In genomic region chr13:97429681-97430081, GRCh38 we compare ENCODE assay signal across 9 cellular contexts. TPM values are rescaled to one million over a fixed set of nuclear protein-coding genes. Genes with fewer than 3 reads are reported as not detected.
DNase-seq lines count a peak whose midpoint lies in the region; ATAC-seq and TF ChIP-seq lines count a peak whose summit lies in the region.
"Had no signal": no experiment of that assay in that cellular context is flagged by ENCODE, and none has a peak within 500 bp of the region (broad histone marks: within the 10 kb centered on the region; RNA-seq: fewer than 3 reads in every experiment).

No MANE protein-coding gene starts in this region.

- peaks cover 33% of the 10 kb centered on the region for H3K4me1 ChIP-seq in DND-41 (ENCODE audit: insufficient read depth, low read length)
- H3K4me1 ChIP-seq in esophagus muscularis mucosa, result peaks cover 6 to 14% (median 8%) of the 10 kb centered on the region in 4 donors
- H3K4me1 ChIP-seq in psoas muscle, result peaks cover 26% of the 10 kb centered on the region
- H3K4me1 ChIP-seq in effector memory CD4-positive, alpha-beta T cell (ENCODE audit: control insufficient read depth, insufficient read depth, low read length, poor library complexity, severe bottlenecking), result peaks cover 5% of the 10 kb centered on the region

- no peaks in the 10 kb centered on the region for H3K27me3 ChIP-seq in DND-41 (ENCODE audit: insufficient read depth, low read length, poor library complexity)
- no peaks in the 10 kb centered on the region for H3K27me3 ChIP-seq in esophagus muscularis mucosa
- no peaks in the 10 kb centered on the region for H3K27me3 ChIP-seq in psoas muscle (ENCODE audit: insufficient read depth in 3 of 3, low read length in 2 of 3)
- no peaks in the 10 kb centered on the region for H3K27me3 ChIP-seq in effector memory CD4-positive, alpha-beta T cell (replicated peaks; ENCODE audit: control insufficient read depth, insufficient read depth, low read length, poor library complexity, severe bottlenecking)

- peak overlapping the region; percentile 40 for H3K4me2 ChIP-seq in DND-41 (ENCODE audit: insufficient read depth, low read length)

- intact Hi-C loops in esophagus muscularis mucosa (cut with DNase I), result loop anchor here (5.0 to 10.0 kb wide), 2 partner anchors 205 to 307 kb away; partner anchors contain the start of gene MBNL2
- intact Hi-C loops in psoas muscle (cut with DNase I), result loop anchor here in 1 of 2 donors (10.0 kb wide), 3 partner anchors 195 to 315 kb away; partner anchors contain the start of gene MBNL2

- H3K9ac ChIP-seq in DND-41 (ENCODE audit: low read depth, low read length), result no peak overlapping the region

- TF ChIP-seq CTCF in DND-41 (IDR thresholded peaks at IDR 0.05; ENCODE audit: borderline replicate concordance, extremely low read depth, low read length, poor library complexity, severe bottlenecking), result no peak
- no peak for TF ChIP-seq CTCF in esophagus muscularis mucosa (IDR thresholded peaks at IDR 0.05)
- TF ChIP-seq CTCF in psoas muscle (IDR thresholded peaks at IDR 0.05), result no peak
- TF ChIP-seq CTCF in GM13977 (IDR thresholded peaks at IDR 0.05; ENCODE audit: extremely low read depth, insufficient read depth, missing control alignments), result no peak

- no peak for DNase-seq in DND-41
- DNase-seq in NCI-H748 (lab: John Stamatoyannopoulos, UW; ENCODE audit: unreplicated experiment), result peak; percentile 73
- no peak for DNase-seq in esophagus muscularis mucosa (ENCODE audit: extremely low spot score)
- no peak for DNase-seq in psoas muscle
- no peak for DNase-seq in GM13977 (ENCODE audit: low spot score)
- DNase-seq in effector memory CD4-positive, alpha-beta T cell, result no peak
- DNase-seq: activated CD4-positive, alpha-beta T cell treated with anti-CD3 and anti-CD28 coated beads for 4 hours had no signal

- H3K4me3 ChIP-seq in DND-41 (ENCODE audit: low read depth in 1 of 2, low read length in 2 of 2) (no peak overlapping the region), esophagus muscularis mucosa (peak overlapping the region; percentile 3 to 36 (median 15)), psoas muscle (peak overlapping the region; percentile 55)
- H3K4me3 ChIP-seq in effector memory CD4-positive, alpha-beta T cell (ENCODE audit: insufficient read depth, low read depth, low read length, poor library complexity, severe bottlenecking), result no peak overlapping the region

- no peaks in the 10 kb centered on the region for H4K20me1 ChIP-seq in DND-41 (ENCODE audit: insufficient read depth, low read length)

- ATAC-seq in DND-41 (ENCODE audit: insufficient read depth, low read depth) (no peak), psoas muscle (peak in 1 of 4 donors; percentile 10), HG03457 (IDR thresholded peaks at IDR 0.05; ENCODE audit: unreplicated experiment) (no peak), GM19324 (IDR thresholded peaks at IDR 0.05; ENCODE audit: low FRiP score, unreplicated experiment) (no peak)

- WGBS in esophagus muscularis mucosa, result 59% methylated on average over 6 of the region's 6 CpGs
- 26 to 31% (median 29%) methylated on average over 6 of the region's 6 CpGs for WGBS in psoas muscle, 3 donors

- H3K9me3 ChIP-seq in DND-41 (ENCODE audit: insufficient read depth, low read length, severe bottlenecking) (no peaks in the 10 kb centered on the region), esophagus muscularis mucosa (no peaks in the 10 kb centered on the region), psoas muscle (no peaks in the 10 kb centered on the region)
- no peaks in the 10 kb centered on the region for H3K9me3 ChIP-seq in effector memory CD4-positive, alpha-beta T cell (ENCODE audit: control insufficient read depth, low read length)

- H3K27ac ChIP-seq in DND-41 (ENCODE audit: low read length), result no peak overlapping the region
- peak overlapping the region in 3 of 4 donors; percentile 28 to 44 (median 32) for H3K27ac ChIP-seq in esophagus muscularis mucosa (replicated peaks in 1 of 4)
- H3K27ac ChIP-seq in psoas muscle, result peak overlapping the region; percentile 97
- no peak overlapping the region for H3K27ac ChIP-seq in effector memory CD4-positive, alpha-beta T cell (ENCODE audit: insufficient read depth, low read length, poor library complexity, severe bottlenecking)

- in situ Hi-C loops in GM13977 (cut with MboI; ENCODE audit: low pct_unique_long_range_greater_than_20kb, low sequenced_read_pairs, unreplicated experiment), result no loop called here

- peaks cover 16% of the 10 kb centered on the region for H3K79me2 ChIP-seq in DND-41 (ENCODE audit: insufficient read depth, low read length)

- H2AFZ ChIP-seq in DND-41 (ENCODE audit: low read depth, low read length), result no peak overlapping the region

- no peaks in the 10 kb centered on the region for H3K36me3 ChIP-seq in DND-41 (ENCODE audit: insufficient read depth, low read length)
- H3K36me3 ChIP-seq in esophagus muscularis mucosa, result no peaks in the 10 kb centered on the region
- H3K36me3 ChIP-seq in psoas muscle (ENCODE audit: insufficient read depth in 1 of 2, low read depth in 1 of 2), result no peaks in the 10 kb centered on the region
- no peaks in the 10 kb centered on the region for H3K36me3 ChIP-seq in effector memory CD4-positive, alpha-beta T cell (ENCODE audit: control insufficient read depth, insufficient read depth, low read length)

- TF ChIP-seq POLR2A in esophagus muscularis mucosa (IDR thresholded peaks at IDR 0.05; ENCODE audit: low read depth), result no peak

- TF ChIP-seq EP300 in esophagus muscularis mucosa (IDR thresholded peaks at IDR 0.05), result no peak

RNA-seq across cellular contexts. Expression of gene RAP2A, which starts 4.3 kb away (rescaled TPM):
- 10 to 100 TPM; 24.1 to 27.8 (median 26.0) TPM for total RNA-seq in esophagus muscularis mucosa
- 10 to 100 TPM; 11.1 to 35.7 (median 20.4) TPM for total RNA-seq in psoas muscle
- polyA plus RNA-seq in psoas muscle, result 10 to 100 TPM in 1 of 3 donors, 1 to 10 TPM in 2; 3.8 to 11.4 (median 5.2) TPM

Comparison
In these comparisons a context has a peak if more than half of its experiments do, and no peak if none do; other contexts are left out.
1. H3K27ac ChIP-seq: peak in esophagus muscularis mucosa (3 of 4) and psoas muscle (single experiment); none in DND-41 (single experiment) and effector memory CD4-positive, alpha-beta T cell (single experiment).
2. H3K4me3 ChIP-seq: peak in esophagus muscularis mucosa (4 of 4) and psoas muscle (single experiment); none in DND-41 (0 of 2) and effector memory CD4-positive, alpha-beta T cell (single experiment).